Comparison of ENCODE assay signal across 17 cellular contexts in genomic region chr2:190338453-190338852, GRCh38.
"Had no signal": no experiment of that assay in that cellular context is flagged by ENCODE, and none has a peak within 500 bp of the region (broad histone marks: within the 10 kb centered on the region; RNA-seq: fewer than 3 reads in every experiment).

No MANE protein-coding gene starts in this region.

- H3K27ac ChIP-seq: gastrocnemius medialis had no signal

- H3K9me3 ChIP-seq: body of pancreas, gastrocnemius medialis, pancreas had no signal

- DNase-seq: activated CD4-positive, alpha-beta T cell treated with anti-CD3 and anti-CD28 coated beads, Interleukin-2, amount 50 U/mL, for 1 hour; activated CD4-positive, CD25-positive, alpha-beta regulatory T cell; activated CD8-positive, alpha-beta memory T cell treated with anti-CD3 and anti-CD28 coated beads for 24 hours; activated naive CD8-positive, alpha-beta T cell treated with anti-CD3 and anti-CD28 coated beads for 36 hours; amygdala; body of pancreas; caudate nucleus; cortex of kidney; effector CD8-positive, alpha-beta T cell; gastrocnemius medialis; left colon; pancreas; stimulated activated CD4-positive, alpha-beta T cell treated with anti-CD3 and anti-CD28 coated beads, Interleukin-12 subunit alpha, Interleukin-12 subunit beta, amount 100 ng/mL, for 4 hours; stimulated activated CD4-positive, alpha-beta T cell treated with anti-CD3 and anti-CD28 coated beads, Interleukin-2, amount 100 ng/mL, for 24 hours had no signal

- H3K27me3 ChIP-seq: body of pancreas, gastrocnemius medialis, pancreas had no signal

- H3K4me3 ChIP-seq: body of pancreas, gastrocnemius medialis, lung, pancreas had no signal

- H3K36me3 ChIP-seq: gastrocnemius medialis, pancreas had no signal

- FAIRE-seq: endothelial cell of umbilical vein, islet of Langerhans, pancreas had no signal

- ATAC-seq: body of pancreas, gastrocnemius medialis, left colon, pancreas had no signal
